In genomic region chr17:63714550-63715277, GRCh38 we compare ENCODE assay signal across 1 cellular context.
TF ChIP-seq lines count a peak whose summit lies in the region.

No MANE protein-coding gene starts in this region.

TF ChIP-seq in HEK293, 187 proteins besides CTCF, POLR2A, EP300 and RAD21 (continued from another document):
- no peak for TF ChIP-seq PRDM2 (tag by site-specific recombination; IDR thresholded peaks at IDR 0.05; ENCODE audit: borderline replicate concordance)
- no peak for TF ChIP-seq ZNF350 (tag by site-specific recombination; IDR thresholded peaks at IDR 0.05)
- no peak for TF ChIP-seq ZNF596 (tag by site-specific recombination; IDR thresholded peaks at IDR 0.05)
- TF ChIP-seq ZNF670 (tag by site-specific recombination; IDR thresholded peaks at IDR 0.05; ENCODE audit: low read depth): no peak
- TF ChIP-seq ZNF426 (tag by site-specific recombination; IDR thresholded peaks at IDR 0.05): no peak
- TF ChIP-seq ZNF544 (tag by site-specific recombination; IDR thresholded peaks at IDR 0.05): no peak
